20 cellular contexts compared by ENCODE assay signal in genomic region chr3:103137830-103138229, GRCh38.
DNase-seq lines count a peak whose midpoint lies in the region; FAIRE-seq lines count a peak whose summit lies in the region.
"Had no signal": no experiment of that assay in that cellular context is flagged by ENCODE, and none has a peak within 500 bp of the region (broad histone marks: within the 10 kb centered on the region; RNA-seq: fewer than 3 reads in every experiment).

No MANE protein-coding gene starts in this region.

- H3K4me3 ChIP-seq in small intestine (ENCODE audit: low read depth in 1 of 2, low read length in 2 of 2): no peak overlapping the region
- H3K4me3 ChIP-seq: BLaER1, GM12878 had no signal

- no peaks in the 10 kb centered on the region for H3K27me3 ChIP-seq in small intestine (ENCODE audit: control insufficient read depth in 2 of 2, insufficient read depth in 2 of 2, low read length in 2 of 2)
- H3K27me3 ChIP-seq: BE2C, BLaER1 had no signal

- no peaks in the 10 kb centered on the region for H3K9me3 ChIP-seq in small intestine (ENCODE audit: control insufficient read depth, low read depth)
- H3K9me3 ChIP-seq: BE2C, BLaER1 had no signal

- no peak for DNase-seq in RCC 7860 (ENCODE audit: low spot score)
- no peak for DNase-seq in small intestine
- no peak for DNase-seq in NCI-H69 (lab: John Stamatoyannopoulos, UW)
- DNase-seq in NCI-H345 (lab: John Stamatoyannopoulos, UW): no peak
- DNase-seq: ACHN; BE2C; C1 segment of cervical spinal cord; CD4-positive, alpha-beta memory T cell; CD4-positive, CD25-positive, alpha-beta regulatory T cell; COR-L47; DMS79 treated with DMSO at 0.1 percent for 48 hours; EL; GDM1 had no signal

- peak; percentile 61 for FAIRE-seq in A204.1 (lab: Jason Lieb, UNC)
- FAIRE-seq in RCC 7860 (lab: Jason Lieb, UNC): peak; percentile 57
- peak; percentile 68 for FAIRE-seq in small intestine (lab: Jason Lieb, UNC)
- FAIRE-seq: D721Med, GM12878, GM12892, GM18507 had no signal

- H3K27ac ChIP-seq in small intestine (ENCODE audit: low read depth in 1 of 2, low read length in 1 of 2): no peak overlapping the region
- H3K27ac ChIP-seq: 22Rv1, BLaER1 had no signal

- H3K36me3 ChIP-seq in small intestine (ENCODE audit: control insufficient read depth in 2 of 2, insufficient read depth in 2 of 2, low read length in 2 of 2): no peaks in the 10 kb centered on the region
- H3K36me3 ChIP-seq: BE2C, BLaER1 had no signal

- H3K4me1 ChIP-seq in small intestine (ENCODE audit: control insufficient read depth in 2 of 2, insufficient read depth in 1 of 2, low read depth in 1 of 2, low read length in 1 of 2): no peaks in the 10 kb centered on the region
- H3K4me1 ChIP-seq: BLaER1 had no signal
